ENCODE assay signal across 13 cellular contexts in genomic region chr1:8540971-8541370, GRCh38.
DNase-seq lines count a peak whose midpoint lies in the region; ATAC-seq, FAIRE-seq and TF ChIP-seq lines count a peak whose summit lies in the region.
"Had no signal": no experiment of that assay in that cellular context is flagged by ENCODE, and none has a peak within 500 bp of the region (broad histone marks: within the 10 kb centered on the region; RNA-seq: fewer than 3 reads in every experiment).

No MANE protein-coding gene starts in this region.

- TF ChIP-seq RAD21 in GM12878 (IDR thresholded peaks at IDR 0.05; ENCODE audit: insufficient read depth, low read depth, low read length), result no peak

- H3K79me2 ChIP-seq in GM12878 (ENCODE audit: control insufficient read depth, insufficient read depth, low read length), result no peaks in the 10 kb centered on the region

- H3K36me3 Mint-ChIP-seq in activated naive CD4-positive, alpha-beta T cell treated with anti-CD3 and anti-CD28 coated beads, Interleukin-2, amount 50 U/mL, for 24 hours, result peaks cover 17% of the 10 kb centered on the region
- peaks cover 49% of the 10 kb centered on the region for H3K36me3 Mint-ChIP-seq in activated naive CD4-positive, alpha-beta T cell treated with anti-CD3 and anti-CD28 coated beads, Interleukin-2, amount 10 ng/mL, durations not matched to agents 7 days and 5 days
- H3K36me3 Mint-ChIP-seq in nephron (ENCODE audit: low read depth), result peaks cover 55% of the 10 kb centered on the region

- no peak for DNase-seq in activated naive CD4-positive, alpha-beta T cell treated with anti-CD3 and anti-CD28 coated beads, Interleukin-2, amount 10 ng/mL, durations not matched to agents 7 days and 5 days
- DNase-seq in GM12878 (ENCODE audit: low read depth, low spot score) (no peak), vagina (ENCODE audit: extremely low spot score in 2 of 2) (no peak), colonic mucosa (no peak)
- DNase-seq: activated CD4-positive, alpha-beta T cell treated with anti-CD3 and anti-CD28 coated beads, Interleukin-2, amount 50 U/mL, for 48 hours; amniotic stem cell; DMS153 had no signal

- BruUV-seq in GM12878 (replicated peaks; lab: Mats Ljungman, UMichigan), result no TSS peak

- TF ChIP-seq POLR2A in GM12878 (IDR thresholded peaks at IDR 0.05; ENCODE audit: low read depth, low read length) (no peak), vagina (IDR thresholded peaks at IDR 0.05) (no peak)

- POLR2A ChIA-PET in GM12878 (lab: Charles Lee), result interaction anchor here (0.6 kb wide), 1 partner anchor 247 kb away, joined by 6 read pairs; no protein-coding TSS in a partner anchor

- no peaks in the 10 kb centered on the region for H4K20me1 ChIP-seq in GM12878 (ENCODE audit: control insufficient read depth, insufficient read depth)

- H2AFZ ChIP-seq in GM12878 (ENCODE audit: control insufficient read depth, low read depth, low read length), result no peak overlapping the region

- H3K9me3 ChIP-seq in GM12878 (replicated peaks; ENCODE audit: control insufficient read depth, insufficient read depth, low read length) (peaks cover 2% of the 10 kb centered on the region; the same call in 2 of the 3 replicates), vagina (no peaks in the 10 kb centered on the region), colonic mucosa (no peaks in the 10 kb centered on the region)

- H3K4me3 ChIP-seq in GM12878 (no peak overlapping the region), vagina (no peak overlapping the region), colonic mucosa (no peak overlapping the region)

- peaks cover 7% of the 10 kb centered on the region for H3K9me3 Mint-ChIP-seq in activated naive CD4-positive, alpha-beta T cell treated with anti-CD3 and anti-CD28 coated beads, Interleukin-2, amount 50 U/mL, for 24 hours
- H3K9me3 Mint-ChIP-seq in activated naive CD4-positive, alpha-beta T cell treated with anti-CD3 and anti-CD28 coated beads, Interleukin-2, amount 10 ng/mL, durations not matched to agents 7 days and 5 days, result peaks cover 12% of the 10 kb centered on the region
- peaks cover 9% of the 10 kb centered on the region for H3K9me3 Mint-ChIP-seq in nephron

- H3K27ac Mint-ChIP-seq in activated naive CD4-positive, alpha-beta T cell treated with anti-CD3 and anti-CD28 coated beads, Interleukin-2, amount 50 U/mL, for 24 hours, result peak overlapping the region; percentile 95
- H3K27ac Mint-ChIP-seq in activated naive CD4-positive, alpha-beta T cell treated with anti-CD3 and anti-CD28 coated beads, Interleukin-2, amount 10 ng/mL, durations not matched to agents 7 days and 5 days, result no peak overlapping the region
- H3K27ac Mint-ChIP-seq in nephron, result peak overlapping the region; percentile 54 to 90 (median 85)

- in situ Hi-C loops in GM12878 (cut with MboI), result no loop called here

- 50% methylated on average over 1 of the region's 1 CpG for WGBS in GM12878 (ENCODE audit: insufficient coverage, insufficient replicate concordance, low lambda C conversion rate, missing lambda C conversion rate)

- peaks cover 0 to 2% of the 10 kb centered on the region in 2 experiments; a peak in 2 of 4 replicates for H3K36me3 ChIP-seq in GM12878 (ENCODE audit: control insufficient read depth in 2 of 2, insufficient read depth in 2 of 2, low read length in 1 of 2)
- no peaks in the 10 kb centered on the region for H3K36me3 ChIP-seq in vagina
- H3K36me3 ChIP-seq in colonic mucosa, result no peaks in the 10 kb centered on the region

- no peak for FAIRE-seq in GM12878 (lab: Jason Lieb, UNC)
- FAIRE-seq: urothelium cell line had no signal

- H3K4me2 ChIP-seq in GM12878 (ENCODE audit: control insufficient read depth, insufficient read depth), result no peak overlapping the region

- no peaks in the 10 kb centered on the region for H3K27me3 ChIP-seq in GM12878 (replicated peaks in 1 of 2; ENCODE audit: control insufficient read depth in 2 of 2, insufficient read depth in 2 of 2, low read length in 1 of 2)
- no peaks in the 10 kb centered on the region for H3K27me3 ChIP-seq in vagina
- H3K27me3 ChIP-seq in colonic mucosa, result no peaks in the 10 kb centered on the region

- SMC1A ChIA-PET in GM12878 (lab: Charles Lee; ENCODE audit: uncharacterized antibody, unreplicated experiment), result no interaction called here

- H3K4me1 Mint-ChIP-seq in activated naive CD4-positive, alpha-beta T cell treated with anti-CD3 and anti-CD28 coated beads, Interleukin-2, amount 50 U/mL, for 24 hours, result peaks cover 40% of the 10 kb centered on the region
- peaks cover 42% of the 10 kb centered on the region for H3K4me1 Mint-ChIP-seq in activated naive CD4-positive, alpha-beta T cell treated with anti-CD3 and anti-CD28 coated beads, Interleukin-2, amount 10 ng/mL, durations not matched to agents 7 days and 5 days
- peaks cover 41% of the 10 kb centered on the region for H3K4me1 Mint-ChIP-seq in nephron

- CTCF ChIA-PET in activated naive CD4-positive, alpha-beta T cell treated with anti-CD3 and anti-CD28 coated beads, Interleukin-2, amount 10 ng/mL, durations not matched to agents 7 days and 5 days (lab: Charles Lee), result no interaction called here
- CTCF ChIA-PET in GM12878 (lab: Yijun Ruan, JAX), result no interaction called here

- H3K27me3 Mint-ChIP-seq in activated naive CD4-positive, alpha-beta T cell treated with anti-CD3 and anti-CD28 coated beads, Interleukin-2, amount 50 U/mL, for 24 hours, result no peaks in the 10 kb centered on the region
- no peaks in the 10 kb centered on the region for H3K27me3 Mint-ChIP-seq in activated naive CD4-positive, alpha-beta T cell treated with anti-CD3 and anti-CD28 coated beads, Interleukin-2, amount 10 ng/mL, durations not matched to agents 7 days and 5 days
- H3K27me3 Mint-ChIP-seq in nephron (ENCODE audit: low read depth), result no peaks in the 10 kb centered on the region

- RAD21 ChIA-PET in GM12878 (lab: Charles Lee; ENCODE audit: unreplicated experiment), result no interaction called here

- ATAC-seq in GM12878, result no peak
- ATAC-seq in HG02870 (IDR thresholded peaks at IDR 0.05; ENCODE audit: unreplicated experiment), result no peak
- no peak for ATAC-seq in GM21723 (IDR thresholded peaks at IDR 0.05; ENCODE audit: unreplicated experiment)

- H3K27ac ChIP-seq in GM12878 (ENCODE audit: control insufficient read depth, insufficient read depth) (peak overlapping the region; percentile 9; the same call in 1 of the 2 replicates), vagina (peak overlapping the region; percentile 81), colonic mucosa (no peak overlapping the region)
- H3K27ac ChIP-seq: HL-60 had no signal

- intact Hi-C loops in GM12878 (cut with micrococcal nuclease; ENCODE audit: unreplicated experiment), result no loop called here
- intact Hi-C loops in vagina (cut with DNase I), result no loop called here
- intact Hi-C loops in colonic mucosa (cut with DNase I), result no loop called here

- TF ChIP-seq EP300 in GM12878 (IDR thresholded peaks at IDR 0.05; ENCODE audit: borderline replicate concordance in 1 of 2, control insufficient read depth in 1 of 2, low read depth in 2 of 2, low read length in 2 of 2), result no peak

- TF ChIP-seq CTCF in GM12878 (IDR thresholded peaks at IDR 0.05 in 2 of 3, conservative IDR thresholded peaks at IDR 0.05 in 1 of 3; ENCODE audit: control insufficient read depth in 2 of 3, extremely low read depth in 1 of 3, insufficient read depth in 1 of 3, low read depth in 3 of 3, low read length in 3 of 3) (no peak), nephron (IDR thresholded peaks at IDR 0.05; ENCODE audit: unreplicated experiment in 3 of 3) (no peak), vagina (IDR thresholded peaks at IDR 0.05) (no peak), colonic mucosa (IDR thresholded peaks at IDR 0.05) (no peak)

- H3K4me3 Mint-ChIP-seq in activated naive CD4-positive, alpha-beta T cell treated with anti-CD3 and anti-CD28 coated beads, Interleukin-2, amount 50 U/mL, for 24 hours, result no peak overlapping the region
- no peak overlapping the region for H3K4me3 Mint-ChIP-seq in activated naive CD4-positive, alpha-beta T cell treated with anti-CD3 and anti-CD28 coated beads, Interleukin-2, amount 10 ng/mL, durations not matched to agents 7 days and 5 days
- H3K4me3 Mint-ChIP-seq in nephron, result no peak overlapping the region

- no peak overlapping the region; the same call in 1 of the 2 replicates for H3K9ac ChIP-seq in GM12878 (ENCODE audit: control insufficient read depth, insufficient read depth, low read length)
- no peak overlapping the region for H3K9ac ChIP-seq in colonic mucosa (ENCODE audit: low read depth in 2 of 2, low read length in 2 of 2)

- H3K4me1 ChIP-seq in GM12878 (ENCODE audit: control insufficient read depth, insufficient read depth, low read length), result peaks cover 17% of the 10 kb centered on the region
- H3K4me1 ChIP-seq in vagina, result peaks cover 11% of the 10 kb centered on the region
- no peaks in the 10 kb centered on the region for H3K4me1 ChIP-seq in colonic mucosa

TF ChIP-seq in GM12878, 131 proteins besides CTCF, POLR2A, EP300 and RAD21 (continues in another document):
- TF ChIP-seq HSF1 (IDR thresholded peaks at IDR 0.05; ENCODE audit: low read depth, low read length) (no peak), PAX8 (IDR thresholded peaks at IDR 0.05) (no peak), CEBPB (IDR thresholded peaks at IDR 0.05; ENCODE audit: borderline replicate concordance in 1 of 2, low read depth in 2 of 2, low read length in 2 of 2) (no peak), ETV6 (conservative IDR thresholded peaks at IDR 0.05 in 1 of 2, IDR thresholded peaks at IDR 0.05 in 1 of 2; ENCODE audit: borderline replicate concordance in 1 of 2, low read depth in 1 of 2) (no peak), EED (IDR thresholded peaks at IDR 0.05; ENCODE audit: low read depth) (no peak), SMAD5 (IDR thresholded peaks at IDR 0.05; ENCODE audit: low read depth) (no peak)
